ENCODE assay signal across 8 cellular contexts in the genomic region with DNA sequence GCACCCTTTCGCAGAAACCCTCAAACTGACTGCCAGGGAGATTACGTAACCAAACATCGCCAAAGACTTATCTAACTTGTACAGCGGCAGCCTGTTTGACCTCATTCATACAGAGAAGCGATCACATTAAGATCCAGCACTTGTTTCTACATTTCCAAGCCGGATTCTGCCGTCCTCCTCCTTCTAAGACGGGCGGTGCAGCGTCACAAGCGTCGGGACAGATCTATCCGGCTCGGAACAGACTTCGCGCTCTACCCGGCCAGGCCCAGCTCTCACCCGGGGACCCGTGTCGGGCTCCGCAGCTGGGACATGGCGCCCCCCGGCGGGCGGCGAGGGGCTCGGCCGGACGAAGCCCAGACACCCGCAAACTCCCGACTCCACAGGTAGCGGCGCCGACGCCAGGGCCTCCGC. TPM values are rescaled to one million over a fixed set of nuclear protein-coding genes. Genes with fewer than 3 reads are reported as not detected.
DNase-seq lines count a peak whose midpoint lies in the region; ATAC-seq and TF ChIP-seq lines count a peak whose summit lies in the region.

No MANE protein-coding gene starts in this region.

- peaks cover 29% of the 10 kb centered on the region for H4K20me1 ChIP-seq in OCI-LY3 (ENCODE audit: insufficient read depth, low read length)

- DNase-seq in D341Med (ENCODE audit: low spot score) (peak; percentile 92), HT1080 (ENCODE audit: low read depth) (peak; percentile 85), esophagus squamous epithelium (lab: John Stamatoyannopoulos, UW) (peak; percentile 65), myocyte (ENCODE audit: low read depth) (peak; percentile 92)
- peak; percentile 88 to 91 for DNase-seq in activated T-cell treated with anti-CD3 and anti-CD28 coated beads, Interleukin-2, amount 50 U/mL, for 48 hours
- DNase-seq in stimulated activated CD8-positive, alpha-beta memory T cell treated with anti-CD3 and anti-CD28 coated beads, Interleukin-7, amount 100 ng/mL, for 4 hours (ENCODE audit: low read depth in 2 of 2): peak; percentile 60 to 80

- ATAC-seq in GM21390 (IDR thresholded peaks at IDR 0.05; ENCODE audit: unreplicated experiment): peak; percentile 68

- peaks cover 15% of the 10 kb centered on the region for H3K4me1 ChIP-seq in OCI-LY3 (ENCODE audit: low read length)
- peaks cover 0 to 56% (median 11%) of the 10 kb centered on the region in 3 donors for H3K4me1 ChIP-seq in esophagus squamous epithelium

- H3K4me3 ChIP-seq in OCI-LY3 (ENCODE audit: low read length): peak overlapping the region; percentile 81
- H3K4me3 ChIP-seq in esophagus squamous epithelium: peak overlapping the region; percentile 65 to 84 (median 77)

- H3K36me3 ChIP-seq in OCI-LY3 (replicated peaks; ENCODE audit: low read depth, low read length) (peaks cover 6% of the 10 kb centered on the region), esophagus squamous epithelium (peaks cover 0 to 4% (median 0%) of the 10 kb centered on the region in 3 donors)

- TF ChIP-seq POLR2A in esophagus squamous epithelium (IDR thresholded peaks at IDR 0.05): no peak

- H2AFZ ChIP-seq in OCI-LY3 (ENCODE audit: low read depth, low read length): no peak overlapping the region

- H3K27ac ChIP-seq in OCI-LY3 (ENCODE audit: low read length) (peak overlapping the region; percentile 77), esophagus squamous epithelium (peak overlapping the region; percentile 95 to 99 (median 98))

- intact Hi-C loops in esophagus squamous epithelium (cut with DNase I): loop anchor here (5.0 kb wide), 1 partner anchor 260 kb away; no protein-coding TSS in a partner anchor

- peaks cover 58% of the 10 kb centered on the region for H3K79me2 ChIP-seq in OCI-LY3 (ENCODE audit: low read length)

- peak overlapping the region; percentile 85 for H3K4me2 ChIP-seq in OCI-LY3 (ENCODE audit: low read length)

- H3K9ac ChIP-seq in OCI-LY3 (ENCODE audit: low read length): peak overlapping the region; percentile 81

- H3K9me3 ChIP-seq in OCI-LY3 (ENCODE audit: insufficient read depth, low read length) (no peaks in the 10 kb centered on the region), esophagus squamous epithelium (no peaks in the 10 kb centered on the region)

- H3K27me3 ChIP-seq in OCI-LY3 (ENCODE audit: low read depth, low read length): no peaks in the 10 kb centered on the region
- no peaks in the 10 kb centered on the region for H3K27me3 ChIP-seq in esophagus squamous epithelium

- peak; percentile 80 for TF ChIP-seq CTCF in OCI-LY3 (IDR thresholded peaks at IDR 0.05; ENCODE audit: low read depth, low read length)
- TF ChIP-seq CTCF in esophagus squamous epithelium (IDR thresholded peaks at IDR 0.05): peak; percentile 76 to 93 (median 89)

- 0% methylated on average over 6 to 21 of the region's 36 CpGs for WGBS in esophagus squamous epithelium, 2 donors

RNA-seq across cellular contexts. Expression of gene H2AZ2, which starts 0.4 kb away (rescaled TPM):
- 362 and 397 TPM in 2 replicates for total RNA-seq in HT1080 (2014; rRNA removed; shearing (Covaris generic))
- polyA plus RNA-seq in HT1080 (2015; cell fraction: cytosol; rRNA removed): 237 and 268 TPM in 2 replicates
- polyA plus RNA-seq in HT1080 (2015; cell fraction: nucleus; rRNA removed): 80.6 and 83.1 TPM in 2 replicates
- 100 to 1,000 TPM in 2 of 4 donors, 10 to 100 TPM in 2; 65.2 to 124 (median 99.8) TPM for total RNA-seq in esophagus squamous epithelium
- 232 and 296 TPM in 2 replicates for total RNA-seq in myocyte
- 163 TPM for polyA plus RNA-seq in myocyte (2012)

RNA-seq across cellular contexts. Expression of gene PURB, which starts 37.8 kb away (rescaled TPM):
- 12.8 and 20.2 TPM in 2 replicates for total RNA-seq in HT1080 (2014; rRNA removed; shearing (Covaris generic))
- polyA plus RNA-seq in HT1080 (2015; cell fraction: cytosol; rRNA removed): 18.6 and 22.2 TPM in 2 replicates
- 15.1 and 16.9 TPM in 2 replicates for polyA plus RNA-seq in HT1080 (2015; cell fraction: nucleus; rRNA removed)
- total RNA-seq in esophagus squamous epithelium: 10 to 100 TPM; 16.4 to 27.7 (median 21.5) TPM
- total RNA-seq in myocyte: 66.2 and 101 TPM in 2 replicates
- 30.7 TPM for polyA plus RNA-seq in myocyte (2012)

RNA-seq across cellular contexts. Expression of gene PPIA, which starts 51.0 kb away (rescaled TPM):
- total RNA-seq in HT1080 (2014; rRNA removed; shearing (Covaris generic)): 5,336 and 5,878 TPM in 2 replicates
- polyA plus RNA-seq in HT1080 (2015; cell fraction: cytosol; rRNA removed): 6,834 and 7,121 TPM in 2 replicates
- 3,642 and 4,242 TPM in 2 replicates for polyA plus RNA-seq in HT1080 (2015; cell fraction: nucleus; rRNA removed)
- total RNA-seq in esophagus squamous epithelium (1,000 to 10,000 TPM; 1,726 to 3,682 (median 2,875) TPM), myocyte (2,394 and 2,622 TPM in 2 replicates)
- 2,331 TPM for polyA plus RNA-seq in myocyte (2012)

Comparison
In these comparisons a context has a peak if more than half of its experiments do, and no peak if none do; other contexts are left out.
1. Peak in every context shown above with its lines: DNase-seq, ATAC-seq, H3K4me3 ChIP-seq and H3K27ac ChIP-seq.